22 cellular contexts compared by ENCODE assay signal in genomic region chr11:25566298-25567200, GRCh38.
DNase-seq lines count a peak whose midpoint lies in the region; ATAC-seq, FAIRE-seq and TF ChIP-seq lines count a peak whose summit lies in the region.
"Had no signal": no experiment of that assay in that cellular context is flagged by ENCODE, and none has a peak within 500 bp of the region (broad histone marks: within the 10 kb centered on the region; RNA-seq: fewer than 3 reads in every experiment).

No MANE protein-coding gene starts in this region.

- H3K9me3 Mint-ChIP-seq in chondrocyte (ENCODE audit: low read depth) = no peaks in the 10 kb centered on the region
- H3K9me3 Mint-ChIP-seq: endodermal cell had no signal

- H3K4me3 ChIP-seq in bronchial epithelial cell (ENCODE audit: low read depth, low read length) = no peak overlapping the region
- no peak overlapping the region for H3K4me3 ChIP-seq in left lung
- no peak overlapping the region for H3K4me3 ChIP-seq in aorta (ENCODE audit: low read length in 2 of 2)
- H3K4me3 ChIP-seq: GM12878 had no signal

- H3K27ac ChIP-seq in left lung (peak overlapping the region in 1 of 2 donors; percentile 36), aorta (ENCODE audit: low read depth in 1 of 2, low read length in 2 of 2) (no peak overlapping the region)
- H3K27ac ChIP-seq: parathyroid adenoma had no signal

- no peak overlapping the region for H3K4me3 Mint-ChIP-seq in chondrocyte (ENCODE audit: unreplicated experiment)
- H3K4me3 Mint-ChIP-seq: CD4-positive, CD25-positive, alpha-beta regulatory T cell; central memory CD8-positive, alpha-beta T cell; endodermal cell; stimulated activated naive CD8-positive, alpha-beta T cell treated with anti-CD3 and anti-CD28 coated beads, Interleukin-15, amount 100 ng/mL, for 72 hours had no signal

- intact Hi-C loops in Right ventricle myocardium superior (cut with DNase I) = no loop called here
- intact Hi-C loops in cardiac septum (cut with DNase I) = no loop called here
- intact Hi-C loops in left lung (cut with DNase I) = no loop called here
- intact Hi-C loops in aorta (cut with DNase I) = no loop called here

- peak; percentile 61 for DNase-seq in Right ventricle myocardium superior
- DNase-seq in cardiac septum (ENCODE audit: low spot score) = no peak
- DNase-seq in bronchial epithelial cell (ENCODE audit: low read depth) = peak; percentile 5
- peak; percentile 24 to 31 for DNase-seq in left lung
- peak; percentile 46 to 63 for DNase-seq in aorta
- no peak for DNase-seq in chondrocyte (ENCODE audit: low spot score)
- no peak for DNase-seq in NCI-H748 (lab: John Stamatoyannopoulos, UW; ENCODE audit: unreplicated experiment)
- DNase-seq: activated naive CD4-positive, alpha-beta T cell treated with Interleukin-2 at 50 U/mL for 16 hours; CD4-positive, CD25-positive, alpha-beta regulatory T cell; endodermal cell; KBM-7; NCI-H1930; NCI-H526; stimulated activated CD4-positive, alpha-beta T cell treated with anti-CD3 and anti-CD28 coated beads, Interleukin-12 subunit alpha, Interleukin-12 subunit beta, amount 100 ng/mL, for 4 hours; stimulated activated naive CD8-positive, alpha-beta T cell treated with anti-CD3 and anti-CD28 coated beads, Interleukin-15, amount 100 ng/mL, for 72 hours had no signal

- H3K36me3 Mint-ChIP-seq in chondrocyte (ENCODE audit: low read depth) = no peaks in the 10 kb centered on the region
- H3K36me3 Mint-ChIP-seq: CD4-positive, CD25-positive, alpha-beta regulatory T cell had no signal

- TF ChIP-seq CTCF in bronchial epithelial cell (IDR thresholded peaks at IDR 0.05; ENCODE audit: insufficient read depth, low read length, severe bottlenecking) (no peak), left lung (IDR thresholded peaks at IDR 0.05) (no peak), chondrocyte (IDR thresholded peaks at IDR 0.05) (no peak)

- H3K9me3 ChIP-seq in left lung = no peaks in the 10 kb centered on the region
- H3K9me3 ChIP-seq in aorta (ENCODE audit: control insufficient read depth, low read length) = no peaks in the 10 kb centered on the region

- H3K27ac Mint-ChIP-seq in chondrocyte (ENCODE audit: unreplicated experiment) = no peak overlapping the region
- H3K27ac Mint-ChIP-seq: CD4-positive, CD25-positive, alpha-beta regulatory T cell; stimulated activated naive CD8-positive, alpha-beta T cell treated with anti-CD3 and anti-CD28 coated beads, Interleukin-15, amount 100 ng/mL, for 72 hours had no signal

- peaks cover 5% of the 10 kb centered on the region for H3K4me1 Mint-ChIP-seq in chondrocyte (ENCODE audit: low read depth)
- H3K4me1 Mint-ChIP-seq: CD4-positive, CD25-positive, alpha-beta regulatory T cell; central memory CD8-positive, alpha-beta T cell; stimulated activated naive CD8-positive, alpha-beta T cell treated with anti-CD3 and anti-CD28 coated beads, Interleukin-15, amount 100 ng/mL, for 72 hours had no signal

- H3K27me3 Mint-ChIP-seq in chondrocyte (ENCODE audit: low read depth) = peaks cover 1% of the 10 kb centered on the region
- H3K27me3 Mint-ChIP-seq: CD4-positive, CD25-positive, alpha-beta regulatory T cell; central memory CD8-positive, alpha-beta T cell; stimulated activated naive CD8-positive, alpha-beta T cell treated with anti-CD3 and anti-CD28 coated beads, Interleukin-15, amount 100 ng/mL, for 72 hours had no signal

- no peaks in the 10 kb centered on the region for H3K36me3 ChIP-seq in bronchial epithelial cell (ENCODE audit: control insufficient read depth, insufficient read depth, low read length)
- H3K36me3 ChIP-seq in left lung = no peaks in the 10 kb centered on the region
- H3K36me3 ChIP-seq in aorta (ENCODE audit: control insufficient read depth in 1 of 2, insufficient read depth in 2 of 2, low read length in 1 of 2) = no peaks in the 10 kb centered on the region

- FAIRE-seq in bronchial epithelial cell (lab: Jason Lieb, UNC) = no peak
- FAIRE-seq: A204.1, GM12878, islet of Langerhans had no signal

- H3K4me1 ChIP-seq in left lung = peaks cover 0 to 2% of the 10 kb centered on the region in 2 donors
- no peaks in the 10 kb centered on the region for H3K4me1 ChIP-seq in aorta (ENCODE audit: control insufficient read depth in 1 of 2, insufficient read depth in 2 of 2, low read length in 2 of 2)
- H3K4me1 ChIP-seq: parathyroid adenoma had no signal

- 82 to 86% methylated on average over 5 of the region's 5 CpGs for WGBS in aorta, 2 donors

- H3K27me3 ChIP-seq in bronchial epithelial cell (ENCODE audit: control insufficient read depth, insufficient read depth, low read length) (no peaks in the 10 kb centered on the region), left lung (no peaks in the 10 kb centered on the region), aorta (ENCODE audit: control insufficient read depth in 1 of 2, insufficient read depth in 2 of 2, low read length in 1 of 2) (no peaks in the 10 kb centered on the region)

- ATAC-seq in Right ventricle myocardium superior (ENCODE audit: poor library complexity) (peak; percentile 86), left lung (peak; percentile 85), aorta (ENCODE audit: low FRiP score) (peak; percentile 57), GM21447 (IDR thresholded peaks at IDR 0.05; ENCODE audit: unreplicated experiment) (no peak)
- ATAC-seq: activated CD4-positive, CD25-positive, alpha-beta regulatory T cell treated with anti-CD3 and anti-CD28 coated beads, Interleukin-2, amount 50 U/mL, for 24 hours; GM12878; stimulated activated naive CD8-positive, alpha-beta T cell treated with anti-CD3 and anti-CD28 coated beads, Interleukin-15, amount 100 ng/mL, for 72 hours had no signal

Comparison
In these comparisons a context has a peak if more than half of its experiments do, and no peak if none do; other contexts are left out.
1. DNase-seq: peak in Right ventricle myocardium superior (single experiment), bronchial epithelial cell (single experiment), left lung (2 of 2) and aorta (2 of 2); none in cardiac septum (single experiment), chondrocyte (single experiment) and NCI-H748 (single experiment).